ENCODE assay signal across 1 cellular context in the genomic region with DNA sequence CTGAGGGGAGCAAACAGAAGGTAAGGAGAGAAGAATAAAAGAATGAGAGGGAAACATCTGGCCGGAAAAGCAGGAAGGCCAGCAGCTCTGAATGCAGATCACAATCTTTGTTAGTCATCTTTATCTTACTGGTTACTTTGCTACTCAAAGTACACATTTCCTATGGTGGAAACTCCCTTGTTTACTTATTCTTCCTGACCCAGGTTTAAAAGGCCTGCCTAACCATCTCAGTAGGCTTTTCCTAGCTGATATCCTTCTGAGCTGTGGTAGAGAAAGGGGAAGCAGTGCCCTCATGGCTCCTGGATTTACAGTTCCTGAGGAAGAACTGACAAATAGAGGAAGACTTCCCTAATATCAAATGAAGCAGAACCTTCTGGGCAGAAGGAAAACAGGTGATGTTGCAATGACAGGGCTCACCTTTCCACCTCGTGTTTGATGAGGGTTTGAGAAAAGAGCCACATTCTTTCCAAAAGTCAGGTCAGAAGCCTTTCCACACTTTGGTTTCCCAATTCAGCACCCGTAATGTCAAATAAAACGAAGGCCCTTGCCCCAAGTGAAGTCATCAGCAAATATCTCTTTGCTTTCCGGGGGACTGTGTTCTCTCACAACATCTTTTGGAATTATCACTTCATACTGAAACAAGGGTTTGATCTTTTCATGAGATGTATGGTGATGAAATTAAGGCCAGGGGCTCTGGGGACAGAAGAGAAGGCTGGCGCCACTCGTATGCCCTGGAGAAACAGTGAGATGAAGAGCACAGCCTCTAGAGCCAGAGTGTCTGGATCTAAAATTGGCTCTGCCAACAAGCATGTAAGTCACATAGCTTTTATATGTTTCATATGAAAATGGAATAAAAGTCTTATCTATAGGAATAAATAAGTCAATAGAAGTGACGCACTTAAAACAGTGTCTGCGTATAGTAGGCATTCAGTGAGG.
TF ChIP-seq lines count a peak whose summit lies in the region.

No MANE protein-coding gene starts in this region.

TF ChIP-seq in HepG2, 621 proteins besides CTCF, POLR2A, EP300 and RAD21 (continued from another document and continues in another):
- TF ChIP-seq, protein P1, sequence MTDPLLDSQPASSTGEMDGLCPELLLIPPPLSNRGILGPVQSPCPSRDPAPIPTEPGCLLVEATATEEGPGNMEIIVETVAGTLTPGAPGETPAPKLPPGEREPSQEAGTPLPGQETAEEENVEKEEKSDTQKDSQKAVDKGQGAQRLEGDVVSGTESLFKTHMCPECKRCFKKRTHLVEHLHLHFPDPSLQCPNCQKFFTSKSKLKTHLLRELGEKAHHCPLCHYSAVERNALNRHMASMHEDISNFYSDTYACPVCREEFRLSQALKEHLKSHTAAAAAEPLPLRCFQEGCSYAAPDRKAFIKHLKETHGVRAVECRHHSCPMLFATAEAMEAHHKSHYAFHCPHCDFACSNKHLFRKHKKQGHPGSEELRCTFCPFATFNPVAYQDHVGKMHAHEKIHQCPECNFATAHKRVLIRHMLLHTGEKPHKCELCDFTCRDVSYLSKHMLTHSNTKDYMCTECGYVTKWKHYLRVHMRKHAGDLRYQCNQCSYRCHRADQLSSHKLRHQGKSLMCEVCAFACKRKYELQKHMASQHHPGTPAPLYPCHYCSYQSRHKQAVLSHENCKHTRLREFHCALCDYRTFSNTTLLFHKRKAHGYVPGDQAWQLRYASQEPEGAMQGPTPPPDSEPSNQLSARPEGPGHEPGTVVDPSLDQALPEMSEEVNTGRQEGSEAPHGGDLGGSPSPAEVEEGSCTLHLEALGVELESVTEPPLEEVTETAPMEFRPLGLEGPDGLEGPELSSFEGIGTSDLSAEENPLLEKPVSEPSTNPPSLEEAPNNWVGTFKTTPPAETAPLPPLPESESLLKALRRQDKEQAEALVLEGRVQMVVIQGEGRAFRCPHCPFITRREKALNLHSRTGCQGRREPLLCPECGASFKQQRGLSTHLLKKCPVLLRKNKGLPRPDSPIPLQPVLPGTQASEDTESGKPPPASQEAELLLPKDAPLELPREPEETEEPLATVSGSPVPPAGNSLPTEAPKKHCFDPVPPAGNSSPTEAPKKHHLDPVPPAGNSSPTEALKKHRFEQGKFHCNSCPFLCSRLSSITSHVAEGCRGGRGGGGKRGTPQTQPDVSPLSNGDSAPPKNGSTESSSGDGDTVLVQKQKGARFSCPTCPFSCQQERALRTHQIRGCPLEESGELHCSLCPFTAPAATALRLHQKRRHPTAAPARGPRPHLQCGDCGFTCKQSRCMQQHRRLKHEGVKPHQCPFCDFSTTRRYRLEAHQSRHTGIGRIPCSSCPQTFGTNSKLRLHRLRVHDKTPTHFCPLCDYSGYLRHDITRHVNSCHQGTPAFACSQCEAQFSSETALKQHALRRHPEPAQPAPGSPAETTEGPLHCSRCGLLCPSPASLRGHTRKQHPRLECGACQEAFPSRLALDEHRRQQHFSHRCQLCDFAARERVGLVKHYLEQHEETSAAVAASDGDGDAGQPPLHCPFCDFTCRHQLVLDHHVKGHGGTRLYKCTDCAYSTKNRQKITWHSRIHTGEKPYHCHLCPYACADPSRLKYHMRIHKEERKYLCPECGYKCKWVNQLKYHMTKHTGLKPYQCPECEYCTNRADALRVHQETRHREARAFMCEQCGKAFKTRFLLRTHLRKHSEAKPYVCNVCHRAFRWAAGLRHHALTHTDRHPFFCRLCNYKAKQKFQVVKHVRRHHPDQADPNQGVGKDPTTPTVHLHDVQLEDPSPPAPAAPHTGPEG (CRISPR knock-in tag; IDR thresholded peaks at IDR 0.05) = no peak
- TF ChIP-seq ZFP62 (CRISPR knock-in tag; IDR thresholded peaks at IDR 0.05) (peak; percentile 71; the same call in 1 of the 2 replicates), ZNF567 (CRISPR knock-in tag; IDR thresholded peaks at IDR 0.05; ENCODE audit: borderline replicate concordance) (no peak; the same call in 1 of the 2 replicates), ZNF510 (CRISPR knock-in tag; IDR thresholded peaks at IDR 0.05; ENCODE audit: low read depth) (peak; percentile 89; the same call in 1 of the 2 replicates), ZSCAN9 (CRISPR knock-in tag; IDR thresholded peaks at IDR 0.05; ENCODE audit: borderline replicate concordance) (peak; percentile 93), ZNF607 (CRISPR knock-in tag; IDR thresholded peaks at IDR 0.05; ENCODE audit: borderline replicate concordance) (peak; percentile 55; the same call in 1 of the 2 replicates), SUZ12 (IDR thresholded peaks at IDR 0.05; ENCODE audit: low read depth, low read length) (no peak), ELF4 (CRISPR knock-in tag; IDR thresholded peaks at IDR 0.05; ENCODE audit: borderline replicate concordance) (0 out of 2 replicates have a peak, but pooled peaks have one; percentile 49), NFE2 (CRISPR knock-in tag; IDR thresholded peaks at IDR 0.05) (no peak), ZNF629 (CRISPR knock-in tag; conservative IDR thresholded peaks at IDR 0.05) (peak; percentile 46), YEATS2 (CRISPR knock-in tag; IDR thresholded peaks at IDR 0.05; ENCODE audit: borderline replicate concordance) (peak; percentile 66; the same call in 1 of the 2 replicates), PCBP2 (optimal IDR thresholded peaks at IDR 0.05; ENCODE audit: low read depth, low read length, poor library complexity, severe bottlenecking) (no peak), FOXA1 (IDR thresholded peaks at IDR 0.05) (peak; percentile 77), FOXA1 (CRISPR knock-in tag; IDR thresholded peaks at IDR 0.05) (peak; percentile 97), ZNF773 (CRISPR knock-in tag; IDR thresholded peaks at IDR 0.05; ENCODE audit: borderline replicate concordance) (no peak; the same call in 1 of the 2 replicates), KMT2B (CRISPR knock-in tag; IDR thresholded peaks at IDR 0.05) (peak; percentile 77), SOX13 (IDR thresholded peaks at IDR 0.05) (peak; percentile 49; the same call in 1 of the 2 replicates), SOX13 (CRISPR knock-in tag; conservative IDR thresholded peaks at IDR 0.05 in 1 of 2, IDR thresholded peaks at IDR 0.05 in 1 of 2) (peak in 1 of 2 experiments; percentile 84; a peak in 2 of 4 replicates), ZNF296 (CRISPR knock-in tag; conservative IDR thresholded peaks at IDR 0.05) (no peak), ZNF569 (CRISPR knock-in tag; IDR thresholded peaks at IDR 0.05; ENCODE audit: borderline replicate concordance) (peak; percentile 71; the same call in 1 of the 2 replicates), MTF1 (CRISPR knock-in tag; IDR thresholded peaks at IDR 0.05) (0 out of 2 replicates have a peak, but pooled peaks have one; percentile 60), ISL2 (CRISPR knock-in tag; IDR thresholded peaks at IDR 0.05) (peak; percentile 92), MAFF (IDR thresholded peaks at IDR 0.05; ENCODE audit: low read depth, low read length) (no peak), ZNF546 (CRISPR knock-in tag; conservative IDR thresholded peaks at IDR 0.05) (no peak), MIER2 (CRISPR knock-in tag; IDR thresholded peaks at IDR 0.05) (peak; percentile 76; the same call in 1 of the 2 replicates), NR1H2 (CRISPR knock-in tag; IDR thresholded peaks at IDR 0.05; ENCODE audit: borderline replicate concordance, low read depth) (no peak), ZNF33A (CRISPR knock-in tag; IDR thresholded peaks at IDR 0.05; ENCODE audit: borderline replicate concordance) (0 out of 2 replicates have a peak, but pooled peaks have one; percentile 67), ATAD3A (CRISPR knock-in tag; IDR thresholded peaks at IDR 0.05) (no peak), SRSF4 (IDR thresholded peaks at IDR 0.05; ENCODE audit: low read depth, low read length, poor library complexity, severe bottlenecking) (no peak)
- TF ChIP-seq, protein P2, sequence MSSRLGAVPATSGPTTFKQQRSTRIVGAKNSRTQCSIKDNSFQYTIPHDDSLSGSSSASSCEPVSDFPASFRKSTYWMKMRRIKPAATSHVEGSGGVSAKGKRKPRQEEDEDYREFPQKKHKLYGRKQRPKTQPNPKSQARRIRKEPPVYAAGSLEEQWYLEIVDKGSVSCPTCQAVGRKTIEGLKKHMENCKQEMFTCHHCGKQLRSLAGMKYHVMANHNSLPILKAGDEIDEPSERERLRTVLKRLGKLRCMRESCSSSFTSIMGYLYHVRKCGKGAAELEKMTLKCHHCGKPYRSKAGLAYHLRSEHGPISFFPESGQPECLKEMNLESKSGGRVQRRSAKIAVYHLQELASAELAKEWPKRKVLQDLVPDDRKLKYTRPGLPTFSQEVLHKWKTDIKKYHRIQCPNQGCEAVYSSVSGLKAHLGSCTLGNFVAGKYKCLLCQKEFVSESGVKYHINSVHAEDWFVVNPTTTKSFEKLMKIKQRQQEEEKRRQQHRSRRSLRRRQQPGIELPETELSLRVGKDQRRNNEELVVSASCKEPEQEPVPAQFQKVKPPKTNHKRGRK (CRISPR knock-in tag; IDR thresholded peaks at IDR 0.05) = no peak
- TF ChIP-seq, protein P3, sequence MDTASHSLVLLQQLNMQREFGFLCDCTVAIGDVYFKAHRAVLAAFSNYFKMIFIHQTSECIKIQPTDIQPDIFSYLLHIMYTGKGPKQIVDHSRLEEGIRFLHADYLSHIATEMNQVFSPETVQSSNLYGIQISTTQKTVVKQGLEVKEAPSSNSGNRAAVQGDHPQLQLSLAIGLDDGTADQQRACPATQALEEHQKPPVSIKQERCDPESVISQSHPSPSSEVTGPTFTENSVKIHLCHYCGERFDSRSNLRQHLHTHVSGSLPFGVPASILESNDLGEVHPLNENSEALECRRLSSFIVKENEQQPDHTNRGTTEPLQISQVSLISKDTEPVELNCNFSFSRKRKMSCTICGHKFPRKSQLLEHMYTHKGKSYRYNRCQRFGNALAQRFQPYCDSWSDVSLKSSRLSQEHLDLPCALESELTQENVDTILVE (CRISPR knock-in tag; IDR thresholded peaks at IDR 0.05) = peak; percentile 62
- TF ChIP-seq, protein P4, sequence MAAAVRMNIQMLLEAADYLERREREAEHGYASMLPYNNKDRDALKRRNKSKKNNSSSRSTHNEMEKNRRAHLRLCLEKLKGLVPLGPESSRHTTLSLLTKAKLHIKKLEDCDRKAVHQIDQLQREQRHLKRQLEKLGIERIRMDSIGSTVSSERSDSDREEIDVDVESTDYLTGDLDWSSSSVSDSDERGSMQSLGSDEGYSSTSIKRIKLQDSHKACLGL (CRISPR knock-in tag; IDR thresholded peaks at IDR 0.05) = no peak
- TF ChIP-seq, protein P5, sequence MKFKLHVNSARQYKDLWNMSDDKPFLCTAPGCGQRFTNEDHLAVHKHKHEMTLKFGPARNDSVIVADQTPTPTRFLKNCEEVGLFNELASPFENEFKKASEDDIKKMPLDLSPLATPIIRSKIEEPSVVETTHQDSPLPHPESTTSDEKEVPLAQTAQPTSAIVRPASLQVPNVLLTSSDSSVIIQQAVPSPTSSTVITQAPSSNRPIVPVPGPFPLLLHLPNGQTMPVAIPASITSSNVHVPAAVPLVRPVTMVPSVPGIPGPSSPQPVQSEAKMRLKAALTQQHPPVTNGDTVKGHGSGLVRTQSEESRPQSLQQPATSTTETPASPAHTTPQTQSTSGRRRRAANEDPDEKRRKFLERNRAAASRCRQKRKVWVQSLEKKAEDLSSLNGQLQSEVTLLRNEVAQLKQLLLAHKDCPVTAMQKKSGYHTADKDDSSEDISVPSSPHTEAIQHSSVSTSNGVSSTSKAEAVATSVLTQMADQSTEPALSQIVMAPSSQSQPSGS (CRISPR knock-in tag; IDR thresholded peaks at IDR 0.05) = peak; percentile 80; the same call in 1 of the 2 replicates
- TF ChIP-seq, protein P6, sequence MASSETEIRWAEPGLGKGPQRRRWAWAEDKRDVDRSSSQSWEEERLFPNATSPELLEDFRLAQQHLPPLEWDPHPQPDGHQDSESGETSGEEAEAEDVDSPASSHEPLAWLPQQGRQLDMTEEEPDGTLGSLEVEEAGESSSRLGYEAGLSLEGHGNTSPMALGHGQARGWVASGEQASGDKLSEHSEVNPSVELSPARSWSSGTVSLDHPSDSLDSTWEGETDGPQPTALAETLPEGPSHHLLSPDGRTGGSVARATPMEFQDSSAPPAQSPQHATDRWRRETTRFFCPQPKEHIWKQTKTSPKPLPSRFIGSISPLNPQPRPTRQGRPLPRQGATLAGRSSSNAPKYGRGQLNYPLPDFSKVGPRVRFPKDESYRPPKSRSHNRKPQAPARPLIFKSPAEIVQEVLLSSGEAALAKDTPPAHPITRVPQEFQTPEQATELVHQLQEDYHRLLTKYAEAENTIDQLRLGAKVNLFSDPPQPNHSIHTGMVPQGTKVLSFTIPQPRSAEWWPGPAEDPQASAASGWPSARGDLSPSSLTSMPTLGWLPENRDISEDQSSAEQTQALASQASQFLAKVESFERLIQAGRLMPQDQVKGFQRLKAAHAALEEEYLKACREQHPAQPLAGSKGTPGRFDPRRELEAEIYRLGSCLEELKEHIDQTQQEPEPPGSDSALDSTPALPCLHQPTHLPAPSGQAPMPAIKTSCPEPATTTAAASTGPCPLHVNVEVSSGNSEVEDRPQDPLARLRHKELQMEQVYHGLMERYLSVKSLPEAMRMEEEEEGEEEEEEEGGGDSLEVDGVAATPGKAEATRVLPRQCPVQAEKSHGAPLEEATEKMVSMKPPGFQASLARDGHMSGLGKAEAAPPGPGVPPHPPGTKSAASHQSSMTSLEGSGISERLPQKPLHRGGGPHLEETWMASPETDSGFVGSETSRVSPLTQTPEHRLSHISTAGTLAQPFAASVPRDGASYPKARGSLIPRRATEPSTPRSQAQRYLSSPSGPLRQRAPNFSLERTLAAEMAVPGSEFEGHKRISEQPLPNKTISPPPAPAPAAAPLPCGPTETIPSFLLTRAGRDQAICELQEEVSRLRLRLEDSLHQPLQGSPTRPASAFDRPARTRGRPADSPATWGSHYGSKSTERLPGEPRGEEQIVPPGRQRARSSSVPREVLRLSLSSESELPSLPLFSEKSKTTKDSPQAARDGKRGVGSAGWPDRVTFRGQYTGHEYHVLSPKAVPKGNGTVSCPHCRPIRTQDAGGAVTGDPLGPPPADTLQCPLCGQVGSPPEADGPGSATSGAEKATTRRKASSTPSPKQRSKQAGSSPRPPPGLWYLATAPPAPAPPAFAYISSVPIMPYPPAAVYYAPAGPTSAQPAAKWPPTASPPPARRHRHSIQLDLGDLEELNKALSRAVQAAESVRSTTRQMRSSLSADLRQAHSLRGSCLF (CRISPR knock-in tag; IDR thresholded peaks at IDR 0.05; ENCODE audit: borderline replicate concordance) = peak; percentile 62; the same call in 1 of the 2 replicates
- TF ChIP-seq, protein P7, sequence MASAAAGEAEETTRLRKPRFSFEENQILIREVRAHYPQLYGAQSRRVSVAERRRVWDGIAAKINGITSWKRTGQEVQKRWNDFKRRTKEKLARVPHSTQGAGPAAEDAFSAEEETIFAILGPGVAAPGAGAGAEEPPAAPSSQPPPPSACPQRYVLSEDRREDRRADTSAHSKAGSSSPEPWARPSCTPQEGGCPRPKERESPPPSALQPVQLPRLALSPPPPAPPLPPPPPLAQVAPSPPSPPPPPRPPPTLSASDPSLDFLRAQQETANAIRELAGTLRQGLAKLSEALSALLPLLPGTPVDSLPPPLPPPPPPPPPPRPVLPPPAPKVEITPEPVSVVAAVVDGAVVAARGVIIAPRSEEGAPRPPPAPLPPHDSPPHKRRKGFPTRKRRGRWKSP (CRISPR knock-in tag; IDR thresholded peaks at IDR 0.05) = no peak; the same call in 1 of the 2 replicates
- TF ChIP-seq, protein P8, sequence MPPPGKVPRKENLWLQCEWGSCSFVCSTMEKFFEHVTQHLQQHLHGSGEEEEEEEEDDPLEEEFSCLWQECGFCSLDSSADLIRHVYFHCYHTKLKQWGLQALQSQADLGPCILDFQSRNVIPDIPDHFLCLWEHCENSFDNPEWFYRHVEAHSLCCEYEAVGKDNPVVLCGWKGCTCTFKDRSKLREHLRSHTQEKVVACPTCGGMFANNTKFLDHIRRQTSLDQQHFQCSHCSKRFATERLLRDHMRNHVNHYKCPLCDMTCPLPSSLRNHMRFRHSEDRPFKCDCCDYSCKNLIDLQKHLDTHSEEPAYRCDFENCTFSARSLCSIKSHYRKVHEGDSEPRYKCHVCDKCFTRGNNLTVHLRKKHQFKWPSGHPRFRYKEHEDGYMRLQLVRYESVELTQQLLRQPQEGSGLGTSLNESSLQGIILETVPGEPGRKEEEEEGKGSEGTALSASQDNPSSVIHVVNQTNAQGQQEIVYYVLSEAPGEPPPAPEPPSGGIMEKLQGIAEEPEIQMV (CRISPR knock-in tag; IDR thresholded peaks at IDR 0.05; ENCODE audit: low read depth) = peak; percentile 81; the same call in 1 of the 2 replicates
